8 cellular contexts compared by ENCODE assay signal in the genomic region with DNA sequence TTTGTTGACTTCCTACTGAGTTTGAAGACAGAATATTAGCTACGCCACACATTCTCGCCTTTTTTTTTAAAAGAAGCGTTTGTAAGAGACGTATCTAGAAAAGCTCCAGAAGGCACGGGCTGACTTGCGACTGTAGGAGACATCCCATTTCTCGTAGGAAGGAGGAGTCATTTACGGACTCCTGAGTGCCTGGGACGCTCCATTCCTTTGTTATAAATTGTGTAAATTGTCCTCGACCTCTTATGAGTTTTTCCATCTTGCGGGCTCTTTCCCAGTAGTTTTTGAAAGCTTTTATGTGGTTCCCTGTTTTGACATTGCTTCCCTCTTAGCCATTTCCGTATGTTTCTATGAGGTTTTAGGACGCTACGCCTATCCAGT. TPM values are rescaled to one million over a fixed set of nuclear protein-coding genes. Genes with fewer than 3 reads are reported as not detected.
A peak's percentile ranks its signal among the peaks of the same experiment; 100 is the strongest.
DNase-seq lines count a peak whose midpoint lies in the region; ATAC-seq and TF ChIP-seq lines count a peak whose summit lies in the region.

No MANE protein-coding gene starts in this region.

- in situ Hi-C loops in brain microvascular endothelial cell (cut with HindIII; ENCODE audit: low pct_ligation_motif_present, low sequenced_read_pairs): loop anchor here (25.0 kb wide), 1 partner anchor 229 kb away; the partner anchor contains the start of genes ABCA2, FUT7 and NPDC1

- H3K27me3 ChIP-seq in CD4-positive, alpha-beta T cell (ENCODE audit: control insufficient read depth, insufficient read depth, low read length): no peaks in the 10 kb centered on the region
- H3K27me3 ChIP-seq in brain microvascular endothelial cell (replicated peaks) (no peaks in the 10 kb centered on the region), lung (ENCODE audit: control insufficient read depth, insufficient read depth) (no peaks in the 10 kb centered on the region)

- WGBS in lung, 2 donors: 2 to 4% methylated on average over 14 of the region's 14 CpGs

- H3K36me3 ChIP-seq in brain microvascular endothelial cell (replicated peaks): no peaks in the 10 kb centered on the region
- H3K36me3 ChIP-seq in lung (ENCODE audit: control insufficient read depth in 2 of 2, insufficient read depth in 2 of 2, low read length in 2 of 2): peaks cover 0 to 7% of the 10 kb centered on the region in 2 donors

- peak overlapping the region; percentile 67 for H3K4me3 Mint-ChIP-seq in CD4-positive, alpha-beta T cell

- ATAC-seq in CD4-positive, alpha-beta T cell (ENCODE audit: poor library complexity): no peak
- ATAC-seq in lung (ENCODE audit: insufficient read depth, low FRiP score) (no peak), GM21717 (IDR thresholded peaks at IDR 0.05; ENCODE audit: unreplicated experiment) (no peak), GM21423 (IDR thresholded peaks at IDR 0.05; ENCODE audit: unreplicated experiment) (no peak), GM21367 (IDR thresholded peaks at IDR 0.05; ENCODE audit: unreplicated experiment) (no peak)

- no peaks in the 10 kb centered on the region for H3K9me3 Mint-ChIP-seq in CD4-positive, alpha-beta T cell

- H3K4me1 ChIP-seq in lung (ENCODE audit: control insufficient read depth in 2 of 2, insufficient read depth in 2 of 2, low read length in 2 of 2): peaks cover 4 to 11% of the 10 kb centered on the region in 2 donors

- peak overlapping the region; percentile 81 for H3K4me3 ChIP-seq in brain microvascular endothelial cell (ENCODE audit: low read depth, low read length)
- peak overlapping the region; percentile 92 for H3K4me3 ChIP-seq in lung

- no peak for DNase-seq in CD4-positive, alpha-beta T cell
- peak; percentile 47 to 58 for DNase-seq in Kasumi-1 (lab: John Stamatoyannopoulos, UW)
- DNase-seq in brain microvascular endothelial cell: no peak
- DNase-seq in lung (ENCODE audit: low spot score): no peak
- no peak for DNase-seq in globus pallidus (ENCODE audit: low spot score)

- H3K27ac ChIP-seq in CD4-positive, alpha-beta T cell (ENCODE audit: low read depth, low read length): no peak overlapping the region
- H3K27ac ChIP-seq in brain microvascular endothelial cell (peak overlapping the region; percentile 11), lung (ENCODE audit: low read depth in 1 of 2, low read length in 1 of 2) (peak overlapping the region in 1 of 2 donors; percentile 58)

- peaks cover 26% of the 10 kb centered on the region for H3K36me3 Mint-ChIP-seq in CD4-positive, alpha-beta T cell (ENCODE audit: low read depth)

- no peaks in the 10 kb centered on the region for H3K27me3 Mint-ChIP-seq in CD4-positive, alpha-beta T cell

- peak overlapping the region; percentile 41 for H3K27ac Mint-ChIP-seq in CD4-positive, alpha-beta T cell

- H3K4me1 Mint-ChIP-seq in CD4-positive, alpha-beta T cell (ENCODE audit: low read depth): peaks cover 45% of the 10 kb centered on the region

- POLR2A ChIA-PET in CD4-positive, alpha-beta T cell (lab: Charles Lee): interaction anchor here (0.6 to 3.9 kb wide), 8 partner anchors 10 to 432 kb away, joined by 3 to 30 read pairs (median 8); partner anchors contain the start of genes AJM1, EDF1, TMEM141 and TRAF2

- intact Hi-C loops in CD4-positive, alpha-beta T cell (cut with DNase I, micrococcal nuclease): loop anchor here (2.0 to 10.0 kb wide), 5 partner anchors 32 to 404 kb away; partner anchors contain the start of genes PHPT1 (in 1 of the 2), SNAPC4 (in 1 of the 2) and TRAF2 (in 1 of the 2)

- CTCF ChIA-PET in CD4-positive, alpha-beta T cell (lab: Charles Lee): interaction anchor here (3.8 kb wide), 1 partner anchor 34 kb away, joined by 18 read pairs; the partner anchor contains the start of gene AJM1

- H3K9me3 ChIP-seq in CD4-positive, alpha-beta T cell (ENCODE audit: control insufficient read depth, low read length): no peaks in the 10 kb centered on the region
- no peaks in the 10 kb centered on the region for H3K9me3 ChIP-seq in lung (ENCODE audit: control insufficient read depth in 2 of 2, insufficient read depth in 1 of 2, low read length in 1 of 2)

- TF ChIP-seq CTCF in CD4-positive, alpha-beta T cell (IDR thresholded peaks at IDR 0.05): no peak
- no peak for TF ChIP-seq CTCF in brain microvascular endothelial cell (IDR thresholded peaks at IDR 0.05; ENCODE audit: low read depth, low read length, missing control alignments)
- no peak for TF ChIP-seq CTCF in lung (IDR thresholded peaks at IDR 0.05; ENCODE audit: control extremely low read depth, extremely low read depth)

RNA-seq across cellular contexts. Expression of gene RABL6, which starts 1.0 kb away (rescaled TPM):
- 10 to 100 TPM; 46.4 to 48.5 TPM for total RNA-seq in CD4-positive, alpha-beta T cell
- 10 to 100 TPM; 36.4 to 87.8 TPM for total RNA-seq in lung
- 10 to 100 TPM; 53.7 to 70.8 TPM for polyA plus RNA-seq in lung

RNA-seq across cellular contexts. Expression of gene CCDC183, which starts 12.6 kb away (rescaled TPM):
- 1 to 10 TPM; 3.0 to 4.6 TPM for total RNA-seq in CD4-positive, alpha-beta T cell
- total RNA-seq in lung: 1 to 10 TPM; 1.6 to 4.6 TPM
- polyA plus RNA-seq in lung: 1 to 10 TPM in 1 of 2 donors, under 1 TPM in 1; 0.38 to 2.8 TPM

RNA-seq across cellular contexts. Expression of gene TMEM141, which starts 17.6 kb away (rescaled TPM):
- 10 to 100 TPM; 14.6 to 17.1 TPM for total RNA-seq in CD4-positive, alpha-beta T cell
- 10 to 100 TPM; 56.5 to 94.1 TPM for total RNA-seq in lung
- polyA plus RNA-seq in lung: 100 to 1,000 TPM; 132 to 177 TPM

RNA-seq across cellular contexts. Expression of gene AJM1, which starts 33.5 kb away (rescaled TPM):
- 1 to 10 TPM; 1.1 to 1.2 TPM for total RNA-seq in CD4-positive, alpha-beta T cell
- 1 to 10 TPM; 1.6 to 4.3 TPM for total RNA-seq in lung
- polyA plus RNA-seq in lung: 1 to 10 TPM; 1.1 to 1.3 TPM

RNA-seq across cellular contexts. Expression of gene PHPT1, which starts 40.4 kb away (rescaled TPM):
- 10 to 100 TPM; 13.6 to 17.8 TPM for total RNA-seq in CD4-positive, alpha-beta T cell
- 100 to 1,000 TPM in 1 of 2 donors, 10 to 100 TPM in 1; 75.0 to 124 TPM for total RNA-seq in lung
- polyA plus RNA-seq in lung: 100 to 1,000 TPM; 110 to 195 TPM

Comparison
In these comparisons a context has a peak if more than half of its experiments do, and no peak if none do; other contexts are left out.
1. DNase-seq: peak in Kasumi-1 (2 of 2); none in CD4-positive, alpha-beta T cell (0 of 10), brain microvascular endothelial cell (single experiment), lung (single experiment) and globus pallidus (single experiment).